24 cellular contexts compared by ENCODE assay signal in genomic region chr15:31523655-31524049, GRCh38.
DNase-seq lines count a peak whose midpoint lies in the region; ATAC-seq, FAIRE-seq and TF ChIP-seq lines count a peak whose summit lies in the region.
"Had no signal": no experiment of that assay in that cellular context is flagged by ENCODE, and none has a peak within 500 bp of the region (broad histone marks: within the 10 kb centered on the region; RNA-seq: fewer than 3 reads in every experiment).

No MANE protein-coding gene starts in this region.

- TF ChIP-seq EP300 in K562 (IDR thresholded peaks at IDR 0.05; ENCODE audit: low read length), result no peak

- H3K9me3 ChIP-seq in BLaER1 (no peaks in the 10 kb centered on the region), K562 (replicated peaks; ENCODE audit: control insufficient read depth, insufficient read depth, low read depth, low read length) (no peaks in the 10 kb centered on the region), small intestine (ENCODE audit: control insufficient read depth, low read depth) (no peaks in the 10 kb centered on the region)
- H3K9me3 ChIP-seq: A549, HAP-1 had no signal

- H3K79me2 ChIP-seq in K562 (ENCODE audit: control insufficient read depth, insufficient read depth, low read length), result no peaks in the 10 kb centered on the region

- H3K27ac Mint-ChIP-seq in activated CD4-positive, alpha-beta T cell treated with anti-CD3 and anti-CD28 coated beads, Interleukin-2, amount 10 ng/mL, durations not matched to agents 24 days and 14 days, result no peak overlapping the region
- H3K27ac Mint-ChIP-seq: CD8-positive, alpha-beta memory T cell; IgD-negative memory B cell had no signal

- no peak for TF ChIP-seq RAD21 in K562 (CRISPR knock-in tag; conservative IDR thresholded peaks at IDR 0.05 in 1 of 2, IDR thresholded peaks at IDR 0.05 in 1 of 2)

- H3K36me3 Mint-ChIP-seq in activated CD4-positive, alpha-beta T cell treated with anti-CD3 and anti-CD28 coated beads, Interleukin-2, amount 10 ng/mL, durations not matched to agents 24 days and 14 days (ENCODE audit: low read depth), result no peaks in the 10 kb centered on the region
- H3K36me3 Mint-ChIP-seq: CD4-positive, CD25-positive, alpha-beta regulatory T cell; CD8-positive, alpha-beta memory T cell had no signal

- no peak for TF ChIP-seq POLR2A in K562 (conservative IDR thresholded peaks at IDR 0.05)
- TF ChIP-seq POLR2A in H54 (IDR thresholded peaks at IDR 0.05; ENCODE audit: low read depth, low read length), result no peak

- intact Hi-C loops in activated CD4-positive, alpha-beta T cell treated with anti-CD3 and anti-CD28 coated beads, Interleukin-2, amount 10 ng/mL, durations not matched to agents 24 days and 14 days (cut with micrococcal nuclease), result no loop called here
- intact Hi-C loops in K562 (cut with micrococcal nuclease), result no loop called here

- 0% methylated on average over 5 of the region's 5 CpGs for WGBS in K562 (ENCODE audit: insufficient coverage, low coverage, missing lambda C conversion rate)
- 37 to 64% (median 54%) methylated on average over 5 of the region's 5 CpGs for WGBS in small intestine, 3 donors

- FAIRE-seq in K562 (lab: Jason Lieb, UNC), result no peak
- FAIRE-seq in small intestine (lab: Jason Lieb, UNC), result no peak
- no peak for FAIRE-seq in H54 (lab: Jason Lieb, UNC)
- FAIRE-seq: A549, GM12878, H1, HTR-8/SVneo had no signal

- peaks cover 7% of the 10 kb centered on the region for H3K27me3 Mint-ChIP-seq in activated CD4-positive, alpha-beta T cell treated with anti-CD3 and anti-CD28 coated beads, Interleukin-2, amount 10 ng/mL, durations not matched to agents 24 days and 14 days

- H3K27me3 ChIP-seq in BLaER1, result no peaks in the 10 kb centered on the region
- H3K27me3 ChIP-seq in K562 (ENCODE audit: control insufficient read depth in 2 of 2, insufficient read depth in 2 of 2, low read length in 2 of 2), result peaks cover 0 to 21% of the 10 kb centered on the region in 2 experiments; a peak in 1 of 5 replicates
- no peaks in the 10 kb centered on the region for H3K27me3 ChIP-seq in small intestine (ENCODE audit: control insufficient read depth in 2 of 2, insufficient read depth in 2 of 2, low read length in 2 of 2)

- no peak overlapping the region for H3K9ac ChIP-seq in BLaER1
- H3K9ac ChIP-seq in K562 (ENCODE audit: insufficient read depth in 1 of 2, low read depth in 2 of 2, low read length in 2 of 2), result no peak overlapping the region

- H4K20me1 ChIP-seq in BLaER1, result no peaks in the 10 kb centered on the region
- 0 out of 2 replicates have a peak, but pooled peaks cover 5% of the 10 kb centered on the region for H4K20me1 ChIP-seq in K562 (replicated peaks; ENCODE audit: control insufficient read depth, insufficient read depth, low read length)

- H3K4me3 Mint-ChIP-seq in activated CD4-positive, alpha-beta T cell treated with anti-CD3 and anti-CD28 coated beads, Interleukin-2, amount 10 ng/mL, durations not matched to agents 24 days and 14 days, result no peak overlapping the region
- H3K4me3 Mint-ChIP-seq: CD4-positive, CD25-positive, alpha-beta regulatory T cell; CD8-positive, alpha-beta memory T cell; IgD-negative memory B cell had no signal

- peak; percentile 35; the same call in 1 of the 3 replicates for ATAC-seq in K562
- ATAC-seq in HG02678 (IDR thresholded peaks at IDR 0.05; ENCODE audit: unreplicated experiment), result no peak
- ATAC-seq: A549, GM12878 had no signal

- no peak overlapping the region for H2AFZ ChIP-seq in K562 (ENCODE audit: low read depth, low read length)

- H3K27ac ChIP-seq in BLaER1 (no peak overlapping the region), K562 (ENCODE audit: extremely low read depth, low read depth, low read length) (no peak overlapping the region), small intestine (ENCODE audit: low read depth in 1 of 2, low read length in 1 of 2) (no peak overlapping the region)
- H3K27ac ChIP-seq: 22Rv1, A549, HL-60 had no signal

- no peaks in the 10 kb centered on the region for H3K9me1 ChIP-seq in K562 (ENCODE audit: control insufficient read depth, insufficient read depth, low read length)

- H3K4me2 ChIP-seq in BLaER1 (peak overlapping the region; percentile 59), K562 (ENCODE audit: insufficient read depth, low read length) (no peak overlapping the region)
- H3K4me2 ChIP-seq: A549 had no signal

- no peaks in the 10 kb centered on the region for H3K9me3 Mint-ChIP-seq in activated CD4-positive, alpha-beta T cell treated with anti-CD3 and anti-CD28 coated beads, Interleukin-2, amount 10 ng/mL, durations not matched to agents 24 days and 14 days
- H3K9me3 Mint-ChIP-seq: CD8-positive, alpha-beta memory T cell had no signal

- CTCF ChIA-PET in K562 (lab: Yijun Ruan, JAX; ENCODE audit: low intra/inter-chr PET ratio), result no interaction called here

- in situ Hi-C loops in K562 (cut with MboI), result no loop called here

- H3K4me1 ChIP-seq in BLaER1 (peaks cover 13% of the 10 kb centered on the region), K562 (replicated peaks in 1 of 2; ENCODE audit: control insufficient read depth in 2 of 2, insufficient read depth in 2 of 2, low read length in 2 of 2) (peaks cover 0 to 3% of the 10 kb centered on the region in 2 experiments; a peak in 1 of 5 replicates), small intestine (ENCODE audit: control insufficient read depth in 2 of 2, insufficient read depth in 1 of 2, low read depth in 1 of 2, low read length in 1 of 2) (no peaks in the 10 kb centered on the region)
- H3K4me1 ChIP-seq: A549 had no signal

- no TSS peak for BruUV-seq in K562 (replicated peaks; lab: Mats Ljungman, UMichigan)

- TF ChIP-seq CTCF in K562 (IDR thresholded peaks at IDR 0.05 in 2 of 3, conservative IDR thresholded peaks at IDR 0.05 in 1 of 3; ENCODE audit: insufficient read depth in 2 of 3, low read depth in 1 of 3, low read length in 3 of 3), result no peak

- H3K36me3 ChIP-seq in BLaER1, result no peaks in the 10 kb centered on the region
- H3K36me3 ChIP-seq in K562 (ENCODE audit: control insufficient read depth, insufficient read depth, low read length), result no peaks in the 10 kb centered on the region
- no peaks in the 10 kb centered on the region for H3K36me3 ChIP-seq in small intestine (ENCODE audit: control insufficient read depth in 2 of 2, insufficient read depth in 2 of 2, low read length in 2 of 2)
- H3K36me3 ChIP-seq: HAP-1 had no signal

- POLR2A ChIA-PET in K562 (lab: Yijun Ruan, JAX), result no interaction called here

- H3K4me1 Mint-ChIP-seq in activated CD4-positive, alpha-beta T cell treated with anti-CD3 and anti-CD28 coated beads, Interleukin-2, amount 10 ng/mL, durations not matched to agents 24 days and 14 days, result no peaks in the 10 kb centered on the region
- H3K4me1 Mint-ChIP-seq: CD4-positive, CD25-positive, alpha-beta regulatory T cell; CD8-positive, alpha-beta memory T cell; IgD-negative memory B cell had no signal

- no peak overlapping the region for H3K4me3 ChIP-seq in BLaER1
- no peak overlapping the region for H3K4me3 ChIP-seq in K562
- no peak overlapping the region for H3K4me3 ChIP-seq in small intestine (ENCODE audit: low read depth in 1 of 2, low read length in 2 of 2)
- H3K4me3 ChIP-seq: A549, GM12878, HAP-1 had no signal

- DNase-seq in activated CD4-positive, alpha-beta T cell treated with anti-CD3 and anti-CD28 coated beads, Interleukin-2, amount 10 ng/mL, durations not matched to agents 24 days and 14 days, result peak; percentile 54
- DNase-seq in activated CD4-positive, alpha-beta T cell treated with anti-CD3 and anti-CD28 coated beads for 1 hour, result no peak
- DNase-seq in K562 (ENCODE audit: extremely low read depth in 1 of 4, low spot score in 3 of 4) (no peak), small intestine (peak; percentile 33), H54 (ENCODE audit: insufficient read length, low spot score) (no peak)
- DNase-seq: C1 segment of cervical spinal cord; CD4-positive, CD25-positive, alpha-beta regulatory T cell; CD8-positive, alpha-beta memory T cell; COR-L47; DMS 273 treated with DMSO at 0.1 percent for 48 hours; DMS53; DND-41; EL; KG1 had no signal

TF ChIP-seq in K562, 482 proteins besides CTCF, POLR2A, EP300 and RAD21:
- TF ChIP-seq ZNF431 (CRISPR knock-in tag; IDR thresholded peaks at IDR 0.05) (no peak), SREBF2 (CRISPR knock-in tag; IDR thresholded peaks at IDR 0.05) (no peak), ZNF197 (CRISPR knock-in tag; IDR thresholded peaks at IDR 0.05; ENCODE audit: low read depth) (no peak), ZNF324 (CRISPR knock-in tag; IDR thresholded peaks at IDR 0.05) (no peak), GATA2 (CRISPR knock-in tag; IDR thresholded peaks at IDR 0.05) (no peak), TEAD1 (CRISPR knock-in tag; IDR thresholded peaks at IDR 0.05) (no peak), TAF15 (IDR thresholded peaks at IDR 0.05; ENCODE audit: low read depth, low read length) (no peak), ZNF3 (CRISPR knock-in tag; IDR thresholded peaks at IDR 0.05) (no peak)
TF ChIP-seq in K562: peak in this region for 0.

Comparison
In these comparisons a context has a peak if more than half of its experiments do, and no peak if none do; other contexts are left out.
1. DNase-seq: peak in activated CD4-positive, alpha-beta T cell treated with anti-CD3 and anti-CD28 coated beads, Interleukin-2, amount 10 ng/mL, durations not matched to agents 24 days and 14 days (single experiment) and small intestine (single experiment); none in activated CD4-positive, alpha-beta T cell treated with anti-CD3 and anti-CD28 coated beads for 1 hour (single experiment), K562 (0 of 4) and H54 (single experiment).